Comparison of ENCODE assay signal across 8 cellular contexts in the genomic region with DNA sequence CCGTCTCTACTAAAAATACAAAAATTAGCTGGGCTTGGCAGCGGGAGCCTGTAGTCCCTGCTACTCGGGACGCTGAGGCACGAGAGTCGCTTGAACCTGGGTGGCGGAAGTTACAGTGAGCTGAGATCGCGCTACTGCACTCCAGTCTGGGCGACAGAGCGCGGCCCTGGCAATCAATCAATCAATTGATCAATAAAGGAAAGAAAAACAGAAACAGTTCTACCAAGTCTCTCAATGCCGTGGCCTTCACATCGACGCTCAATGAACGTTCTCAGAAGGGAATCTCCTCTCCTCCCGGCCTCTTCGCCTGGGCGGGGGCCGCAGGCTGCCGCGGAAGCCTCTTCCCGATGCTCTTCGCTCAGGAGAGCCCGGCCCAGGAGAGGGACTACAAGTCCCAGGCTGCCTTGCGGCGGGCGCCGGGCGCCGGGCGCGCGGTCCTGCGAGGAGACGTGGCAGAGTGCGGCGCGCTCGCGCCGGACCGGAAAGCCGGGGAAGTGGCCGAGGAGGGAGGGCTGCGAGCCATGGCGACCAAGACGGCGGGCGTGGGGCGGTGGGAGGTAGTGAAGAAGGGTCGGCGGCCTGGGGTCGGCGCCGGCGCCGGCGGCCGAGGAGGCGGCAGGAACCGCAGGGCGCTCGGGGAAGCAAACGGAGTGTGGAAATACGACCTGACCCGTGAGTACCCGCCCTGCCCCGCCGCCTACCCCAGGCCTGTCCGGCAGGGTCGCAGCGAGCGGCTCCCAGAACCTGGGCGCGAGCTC. TPM values are rescaled to one million over a fixed set of nuclear protein-coding genes. Genes with fewer than 3 reads are reported as not detected.
DNase-seq lines count a peak whose midpoint lies in the region; ATAC-seq and TF ChIP-seq lines count a peak whose summit lies in the region.

A gene with protein sequence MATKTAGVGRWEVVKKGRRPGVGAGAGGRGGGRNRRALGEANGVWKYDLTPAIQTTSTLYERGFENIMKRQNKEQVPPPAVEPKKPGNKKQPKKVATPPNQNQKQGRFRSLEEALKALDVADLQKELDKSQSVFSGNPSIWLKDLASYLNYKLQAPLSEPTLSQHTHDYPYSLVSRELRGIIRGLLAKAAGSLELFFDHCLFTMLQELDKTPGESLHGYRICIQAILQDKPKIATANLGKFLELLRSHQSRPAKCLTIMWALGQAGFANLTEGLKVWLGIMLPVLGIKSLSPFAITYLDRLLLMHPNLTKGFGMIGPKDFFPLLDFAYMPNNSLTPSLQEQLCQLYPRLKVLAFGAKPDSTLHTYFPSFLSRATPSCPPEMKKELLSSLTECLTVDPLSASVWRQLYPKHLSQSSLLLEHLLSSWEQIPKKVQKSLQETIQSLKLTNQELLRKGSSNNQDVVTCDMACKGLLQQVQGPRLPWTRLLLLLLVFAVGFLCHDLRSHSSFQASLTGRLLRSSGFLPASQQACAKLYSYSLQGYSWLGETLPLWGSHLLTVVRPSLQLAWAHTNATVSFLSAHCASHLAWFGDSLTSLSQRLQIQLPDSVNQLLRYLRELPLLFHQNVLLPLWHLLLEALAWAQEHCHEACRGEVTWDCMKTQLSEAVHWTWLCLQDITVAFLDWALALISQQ (plus strand): TSS at position 471 of the 758 bp plus-strand sequence. CDS start 51 bp downstream, at position 522.

- H3K9me3 Mint-ChIP-seq in activated T-helper 2 cell treated with anti-CD3 and anti-CD28 coated beads, Interferon-gamma antibody, Interleukin-2, Interleukin-4, amounts not matched to agents 10 μg/mL and 5 μg/mL and 100 μg/mL, durations not matched to agents 14 hours and 24 hours and 36 hours, result no peaks in the 10 kb centered on the region
- no peaks in the 10 kb centered on the region for H3K9me3 Mint-ChIP-seq in nephron progenitor cell
- H3K9me3 Mint-ChIP-seq in stimulated activated naive CD8-positive, alpha-beta T cell treated with anti-CD3 and anti-CD28 coated beads, Interleukin-15, amount 100 ng/mL, for 72 hours, result no peaks in the 10 kb centered on the region

- H3K4me1 Mint-ChIP-seq in activated T-helper 2 cell treated with anti-CD3 and anti-CD28 coated beads, Interferon-gamma antibody, Interleukin-2, Interleukin-4, amounts not matched to agents 10 μg/mL and 5 μg/mL and 100 μg/mL, durations not matched to agents 14 hours and 24 hours and 36 hours (ENCODE audit: low read depth), result peaks cover 31% of the 10 kb centered on the region
- H3K4me1 Mint-ChIP-seq in nephron progenitor cell, result peaks cover 30% of the 10 kb centered on the region
- peaks cover 78% of the 10 kb centered on the region for H3K4me1 Mint-ChIP-seq in stimulated activated naive CD8-positive, alpha-beta T cell treated with anti-CD3 and anti-CD28 coated beads, Interleukin-15, amount 100 ng/mL, for 72 hours

- H3K36me3 Mint-ChIP-seq in activated T-helper 2 cell treated with anti-CD3 and anti-CD28 coated beads, Interferon-gamma antibody, Interleukin-2, Interleukin-4, amounts not matched to agents 10 μg/mL and 5 μg/mL and 100 μg/mL, durations not matched to agents 14 hours and 24 hours and 36 hours (ENCODE audit: low read depth), result peaks cover 70% of the 10 kb centered on the region
- H3K36me3 Mint-ChIP-seq in nephron progenitor cell (ENCODE audit: low read depth), result peaks cover 43% of the 10 kb centered on the region

- H3K27me3 Mint-ChIP-seq in activated T-helper 2 cell treated with anti-CD3 and anti-CD28 coated beads, Interferon-gamma antibody, Interleukin-2, Interleukin-4, amounts not matched to agents 10 μg/mL and 5 μg/mL and 100 μg/mL, durations not matched to agents 14 hours and 24 hours and 36 hours (ENCODE audit: low read depth), result no peaks in the 10 kb centered on the region
- peaks cover 3% of the 10 kb centered on the region for H3K27me3 Mint-ChIP-seq in nephron progenitor cell (ENCODE audit: low read depth, poor library complexity)
- no peaks in the 10 kb centered on the region for H3K27me3 Mint-ChIP-seq in stimulated activated naive CD8-positive, alpha-beta T cell treated with anti-CD3 and anti-CD28 coated beads, Interleukin-15, amount 100 ng/mL, for 72 hours

- peaks cover 31% of the 10 kb centered on the region for H3K36me3 ChIP-seq in KOPT-K1 (ENCODE audit: insufficient read depth, low read length)

- H3K4me3 ChIP-seq in fibroblast of the aortic adventitia (ENCODE audit: low read depth, low read length), result peak within 1 kb of the TSS; percentile 74

- peak within 1 kb of the TSS; percentile 95 for H3K4me3 Mint-ChIP-seq in activated T-helper 2 cell treated with anti-CD3 and anti-CD28 coated beads, Interferon-gamma antibody, Interleukin-2, Interleukin-4, amounts not matched to agents 10 μg/mL and 5 μg/mL and 100 μg/mL, durations not matched to agents 14 hours and 24 hours and 36 hours (ENCODE audit: low read depth)
- H3K4me3 Mint-ChIP-seq in nephron progenitor cell, result peak within 1 kb of the TSS; percentile 94
- peak within 1 kb of the TSS; percentile 93 to 96 for H3K4me3 Mint-ChIP-seq in stimulated activated naive CD8-positive, alpha-beta T cell treated with anti-CD3 and anti-CD28 coated beads, Interleukin-15, amount 100 ng/mL, for 72 hours

- intact Hi-C loops in activated T-helper 2 cell treated with anti-CD3 and anti-CD28 coated beads, Interferon-gamma antibody, Interleukin-2, Interleukin-4, amounts not matched to agents 10 μg/mL and 5 μg/mL and 100 μg/mL, durations not matched to agents 14 hours and 24 hours and 36 hours (cut with micrococcal nuclease), result loop anchor here (1.0 kb wide), 2 partner anchors 18 to 49 kb away; no protein-coding TSS in a partner anchor

- H3K27ac ChIP-seq in KOPT-K1 (ENCODE audit: low read depth, low read length, poor library complexity, severe bottlenecking), result peak within 1 kb of the TSS; percentile 65

- TF ChIP-seq CTCF in fibroblast of the aortic adventitia (IDR thresholded peaks at IDR 0.05; ENCODE audit: insufficient read depth, low read length) (peak; percentile 27), nephron progenitor cell (IDR thresholded peaks at IDR 0.05) (peak; percentile 17)

- peak; percentile 93 for ATAC-seq in GM21786 (IDR thresholded peaks at IDR 0.05; ENCODE audit: unreplicated experiment)
- ATAC-seq in stimulated activated naive CD8-positive, alpha-beta T cell treated with anti-CD3 and anti-CD28 coated beads, Interleukin-15, amount 100 ng/mL, for 72 hours, result peak; percentile 99

- no peaks in the 10 kb centered on the region for H3K9me3 ChIP-seq in KOPT-K1 (ENCODE audit: insufficient read depth, low read length, poor library complexity, severe bottlenecking)

- DNase-seq in Daoy (ENCODE audit: low read depth) (peak; percentile 91), RPMI8226 (peak; percentile 90), fibroblast of the aortic adventitia (ENCODE audit: low read depth) (peak; percentile 86), nephron progenitor cell (peak; percentile 90)
- DNase-seq in activated T-helper 2 cell treated with anti-CD3 and anti-CD28 coated beads, Interferon-gamma antibody, Interleukin-2, Interleukin-4, amounts not matched to agents 10 μg/mL and 5 μg/mL and 100 μg/mL, durations not matched to agents 14 hours and 24 hours and 36 hours (ENCODE audit: low spot score), result peak; percentile 78
- peak; percentile 78 to 79 for DNase-seq in stimulated activated naive CD8-positive, alpha-beta T cell treated with anti-CD3 and anti-CD28 coated beads, Interleukin-15, amount 100 ng/mL, for 72 hours

- H3K27ac Mint-ChIP-seq in activated T-helper 2 cell treated with anti-CD3 and anti-CD28 coated beads, Interferon-gamma antibody, Interleukin-2, Interleukin-4, amounts not matched to agents 10 μg/mL and 5 μg/mL and 100 μg/mL, durations not matched to agents 14 hours and 24 hours and 36 hours, result peak within 1 kb of the TSS; percentile 87
- H3K27ac Mint-ChIP-seq in nephron progenitor cell, result peak within 1 kb of the TSS; percentile 71
- H3K27ac Mint-ChIP-seq in stimulated activated naive CD8-positive, alpha-beta T cell treated with anti-CD3 and anti-CD28 coated beads, Interleukin-15, amount 100 ng/mL, for 72 hours, result peak within 1 kb of the TSS; percentile 96

RNA-seq across cellular contexts. Expression of the gene that starts here (rescaled TPM):
- 36.7 and 42.7 TPM in 2 replicates for total RNA-seq in Daoy (2014; rRNA removed; shearing (Covaris generic))
- total RNA-seq in activated T-helper 2 cell treated with anti-CD3 and anti-CD28 coated beads, Interferon-gamma antibody, Interleukin-2, Interleukin-4, amounts not matched to agents 10 μg/mL and 5 μg/mL and 100 μg/mL, durations not matched to agents 14 hours and 24 hours and 36 hours, result 96.3 and 102 TPM in 2 replicates
- 10.3 and 71.6 TPM in 2 replicates for total RNA-seq in fibroblast of the aortic adventitia (ENCODE audit: low replicate concordance)

Comparison
In these comparisons a context has a peak if more than half of its experiments do, and no peak if none do; other contexts are left out.
1. Peak in every context shown above with its lines: DNase-seq, ATAC-seq, H3K4me3 ChIP-seq and H3K27ac ChIP-seq.